ENCODE assay signal across 8 cellular contexts in the genomic region with DNA sequence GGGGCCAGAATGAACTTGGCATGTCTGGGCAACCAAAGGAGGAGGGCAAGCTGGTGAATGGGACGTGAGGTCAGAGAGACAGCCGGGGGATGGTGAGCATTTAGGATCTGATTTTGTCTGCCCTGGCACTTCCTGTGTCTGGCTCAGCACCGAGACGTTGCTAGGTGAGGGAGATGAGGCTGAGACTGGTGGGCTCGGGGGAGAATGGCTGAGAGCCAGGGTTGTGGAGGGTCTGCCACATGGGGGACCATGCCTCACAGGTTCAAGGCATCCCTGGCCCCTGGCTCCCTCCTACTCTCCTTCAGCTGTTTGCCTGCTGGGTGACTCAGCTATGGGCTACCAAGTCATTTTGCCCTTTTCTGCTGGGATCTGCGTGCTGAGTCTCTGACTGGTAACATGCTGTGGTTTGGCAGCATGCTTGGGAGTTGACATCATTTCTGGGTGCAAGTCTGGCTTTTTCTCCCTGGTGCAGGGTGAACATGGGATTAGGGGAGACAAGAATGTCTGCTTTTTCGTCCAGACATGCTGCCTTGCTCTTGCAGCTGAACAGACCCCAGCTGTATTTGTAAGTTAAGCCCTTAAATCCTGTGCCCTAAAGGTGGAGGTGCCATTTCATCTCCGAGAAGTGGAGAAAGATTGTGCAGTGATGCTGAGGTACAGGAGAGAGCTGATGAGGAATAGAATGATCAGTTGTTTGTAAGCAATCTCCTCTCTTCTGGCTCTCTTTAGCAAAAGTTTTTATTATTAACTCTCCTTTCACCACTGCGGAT. TPM values are rescaled to one million over a fixed set of nuclear protein-coding genes. Genes with fewer than 3 reads are reported as not detected.
DNase-seq lines count a peak whose midpoint lies in the region; ATAC-seq and TF ChIP-seq lines count a peak whose summit lies in the region.

No MANE protein-coding gene starts in this region.

- no peaks in the 10 kb centered on the region for H3K36me3 ChIP-seq in right lobe of liver

- TF ChIP-seq POLR2A in right lobe of liver (IDR thresholded peaks at IDR 0.05): no peak

- peak overlapping the region; percentile 100 for H3K27ac ChIP-seq in RWPE1
- peak overlapping the region in 1 of 3 donors; percentile 26 for H3K27ac ChIP-seq in right lobe of liver

- ATAC-seq in right lobe of liver: peak in 3 of 4 donors; percentile 11 to 81 (median 40)
- ATAC-seq in stimulated activated naive B cell treated with anti-CD40 and anti-IgM and Interleukin-4, amounts not matched to agents 10 μg/mL and 1 μg/mL and 100 μg/mL, for 72 hours (replicated peaks): peak; percentile 88 to 94

- peak; percentile 49 to 58 for DNase-seq in activated CD4-positive, alpha-beta T cell treated with anti-CD3 and anti-CD28 coated beads for 24 hours (ENCODE audit: low read depth in 2 of 2)
- no peak for DNase-seq in activated CD4-positive, alpha-beta T cell treated with anti-CD3 and anti-CD28 coated beads for 1 hour
- DNase-seq in RWPE1 (ENCODE audit: low spot score): peak; percentile 97
- DNase-seq in astrocyte of the cerebellum (ENCODE audit: low read depth): peak; percentile 96
- DNase-seq in right lobe of liver: peak in 1 of 3 donors; percentile 54
- peak; percentile 19 for DNase-seq in stimulated activated naive B cell treated with anti-CD40 and anti-IgM and Interleukin-4, amounts not matched to agents 10 μg/mL and 1 μg/mL and 100 μg/mL, for 72 hours
- no peak for DNase-seq in NAMALWA (ENCODE audit: low spot score)
- no peak for DNase-seq in UCSD-AML1 (lab: John Stamatoyannopoulos, UW; ENCODE audit: unreplicated experiment)

- H3K27me3 Mint-ChIP-seq in stimulated activated naive B cell treated with anti-CD40 and anti-IgM and Interleukin-4, amounts not matched to agents 10 μg/mL and 1 μg/mL and 100 μg/mL, for 72 hours: peaks cover 0 to 5% of the 10 kb centered on the region in 2 donors

- H3K4me3 ChIP-seq in astrocyte of the cerebellum (ENCODE audit: low read depth, low read length) (no peak overlapping the region), right lobe of liver (no peak overlapping the region)

- peaks cover 10 to 12% of the 10 kb centered on the region in 2 donors for H3K9me3 Mint-ChIP-seq in stimulated activated naive B cell treated with anti-CD40 and anti-IgM and Interleukin-4, amounts not matched to agents 10 μg/mL and 1 μg/mL and 100 μg/mL, for 72 hours

- H3K4me3 Mint-ChIP-seq in stimulated activated naive B cell treated with anti-CD40 and anti-IgM and Interleukin-4, amounts not matched to agents 10 μg/mL and 1 μg/mL and 100 μg/mL, for 72 hours: peak overlapping the region; percentile 33 to 36

- TF ChIP-seq CTCF in RWPE1 (conservative IDR thresholded peaks at IDR 0.05; ENCODE audit: low read depth): no peak
- TF ChIP-seq CTCF in astrocyte of the cerebellum (IDR thresholded peaks at IDR 0.05; ENCODE audit: low read depth, low read length, missing control alignments): no peak
- TF ChIP-seq CTCF in right lobe of liver (IDR thresholded peaks at IDR 0.05): no peak

- peaks cover 0 to 5% (median 0%) of the 10 kb centered on the region in 4 donors for H3K4me1 ChIP-seq in right lobe of liver

- in situ Hi-C loops in astrocyte of the cerebellum (cut with HindIII; ENCODE audit: low sequenced_read_pairs): no loop called here

- intact Hi-C loops in right lobe of liver (cut with DNase I): no loop called here

- peaks cover 60 to 88% of the 10 kb centered on the region in 2 donors for H3K4me1 Mint-ChIP-seq in stimulated activated naive B cell treated with anti-CD40 and anti-IgM and Interleukin-4, amounts not matched to agents 10 μg/mL and 1 μg/mL and 100 μg/mL, for 72 hours

- peak overlapping the region; percentile 97 for H3K27ac Mint-ChIP-seq in stimulated activated naive B cell treated with anti-CD40 and anti-IgM and Interleukin-4, amounts not matched to agents 10 μg/mL and 1 μg/mL and 100 μg/mL, for 72 hours

- no peaks in the 10 kb centered on the region for H3K27me3 ChIP-seq in right lobe of liver

- WGBS in right lobe of liver (ENCODE audit: insufficient coverage, low coverage, low lambda C conversion rate, missing lambda C conversion rate): 45% methylated on average over 3 of the region's 9 CpGs

- CTCF ChIA-PET in RWPE1 (lab: Yijun Ruan, JAX): interaction anchor here (0.6 to 1.0 kb wide), 2 partner anchors 20 to 130 kb away, joined by 3 read pairs; no protein-coding TSS in a partner anchor

- no peaks in the 10 kb centered on the region for H3K9me3 ChIP-seq in right lobe of liver

- POLR2A ChIA-PET in RWPE1 (lab: Yijun Ruan, JAX; ENCODE audit: low non-redundant PET): interaction anchor here (0.6 kb wide), 1 partner anchor 13 kb away, joined by 3 read pairs; no protein-coding TSS in a partner anchor

- H3K36me3 Mint-ChIP-seq in stimulated activated naive B cell treated with anti-CD40 and anti-IgM and Interleukin-4, amounts not matched to agents 10 μg/mL and 1 μg/mL and 100 μg/mL, for 72 hours: peaks cover 35 to 45% of the 10 kb centered on the region in 2 donors

RNA-seq across cellular contexts. Expression of gene GALNT2, which starts 17.6 kb away (rescaled TPM):
- 100 to 1,000 TPM in 4 of 6 experiments, 10 to 100 TPM in 2; 58.0 to 152 (median 131) TPM for total RNA-seq in right lobe of liver

Comparison
In these comparisons a context has a peak if more than half of its experiments do, and no peak if none do; other contexts are left out.
1. DNase-seq: peak in activated CD4-positive, alpha-beta T cell treated with anti-CD3 and anti-CD28 coated beads for 24 hours (2 of 2), RWPE1 (single experiment), astrocyte of the cerebellum (single experiment) and stimulated activated naive B cell treated with anti-CD40 and anti-IgM and Interleukin-4, amounts not matched to agents 10 μg/mL and 1 μg/mL and 100 μg/mL, for 72 hours (single experiment); none in activated CD4-positive, alpha-beta T cell treated with anti-CD3 and anti-CD28 coated beads for 1 hour (single experiment), NAMALWA (single experiment) and UCSD-AML1 (single experiment).